Comparison of ENCODE assay signal across 13 cellular contexts in the genomic region with DNA sequence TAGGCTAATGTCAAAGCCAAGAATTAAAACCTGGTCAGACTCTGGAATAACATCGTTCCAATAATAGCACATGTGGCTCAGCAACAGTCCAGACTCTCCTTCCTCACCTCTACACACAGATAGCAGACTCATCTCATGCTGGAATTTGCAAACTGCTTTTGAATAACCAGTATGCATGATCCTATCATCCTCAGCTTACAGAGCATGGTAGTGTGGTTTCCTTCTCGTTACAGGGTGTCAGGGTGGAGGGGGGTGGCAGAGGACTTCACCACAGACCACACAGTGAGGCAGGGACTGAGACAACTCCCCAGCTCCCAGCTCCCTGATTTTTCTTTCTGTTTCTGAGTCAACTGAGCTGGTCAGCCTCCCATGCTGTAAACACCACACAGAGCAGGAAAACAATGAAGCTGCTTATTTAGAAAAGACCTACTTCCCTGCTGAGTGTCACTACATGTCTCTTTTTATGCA.
DNase-seq lines count a peak whose midpoint lies in the region; ATAC-seq lines count a peak whose summit lies in the region.
"Had no signal": no experiment of that assay in that cellular context is flagged by ENCODE, and none has a peak within 500 bp of the region (broad histone marks: within the 10 kb centered on the region; RNA-seq: fewer than 3 reads in every experiment).

No MANE protein-coding gene starts in this region.

- intact Hi-C loops in CD4-positive, alpha-beta memory T cell (cut with micrococcal nuclease), result no loop called here

- no peaks in the 10 kb centered on the region for H3K9me3 ChIP-seq in CD4-positive, alpha-beta memory T cell (ENCODE audit: control insufficient read depth in 1 of 2, low read length in 2 of 2)
- H3K9me3 ChIP-seq: adrenal gland, ovary had no signal

- H3K27ac Mint-ChIP-seq in CD4-positive, alpha-beta memory T cell, result no peak overlapping the region
- H3K27ac Mint-ChIP-seq: activated CD8-positive, alpha-beta T cell treated with anti-CD3 and anti-CD28 coated beads for 36 hours had no signal

- ATAC-seq in GM18907 (IDR thresholded peaks at IDR 0.05; ENCODE audit: unreplicated experiment), result no peak
- ATAC-seq in HG03520 (IDR thresholded peaks at IDR 0.05; ENCODE audit: unreplicated experiment), result no peak
- ATAC-seq: activated CD8-positive, alpha-beta T cell treated with anti-CD3 and anti-CD28 coated beads for 36 hours had no signal

- H3K27ac ChIP-seq in caudate nucleus (ENCODE audit: low read depth, low read length), result peak overlapping the region; percentile 77
- no peak overlapping the region for H3K27ac ChIP-seq in CD4-positive, alpha-beta memory T cell (ENCODE audit: low read depth, low read length)
- H3K27ac ChIP-seq: adrenal gland, ovary had no signal

- H3K36me3 ChIP-seq in CD4-positive, alpha-beta memory T cell (ENCODE audit: insufficient read depth, low read length), result no peaks in the 10 kb centered on the region
- H3K36me3 ChIP-seq: adrenal gland, ovary had no signal

- DNase-seq in Ammon's horn (ENCODE audit: low spot score), result peak; percentile 73
- peak; percentile 89 for DNase-seq in M059J (ENCODE audit: low read depth)
- DNase-seq in caudate nucleus (lab: John Stamatoyannopoulos, UW), result peak in 12 of 61 donors; percentile 1 to 19 (median 6)
- DNase-seq in midbrain (lab: John Stamatoyannopoulos, UW), result peak; percentile 47
- no peak for DNase-seq in dedifferentiated amniotic fluid mesenchymal stem cell (ENCODE audit: extremely low spot score)
- no peak for DNase-seq in CD4-positive, alpha-beta memory T cell
- DNase-seq: activated CD8-positive, alpha-beta T cell treated with anti-CD3 and anti-CD28 coated beads for 36 hours; adrenal gland; kidney; ovary; SW 1271 had no signal

- CTCF ChIA-PET in CD4-positive, alpha-beta memory T cell (lab: Charles Lee; ENCODE audit: partially characterized antibody), result no interaction called here

- no peaks in the 10 kb centered on the region for H3K36me3 Mint-ChIP-seq in CD4-positive, alpha-beta memory T cell

- POLR2A ChIA-PET in CD4-positive, alpha-beta memory T cell (lab: Charles Lee; ENCODE audit: partially characterized antibody), result no interaction called here

- H3K4me1 ChIP-seq in CD4-positive, alpha-beta memory T cell (ENCODE audit: insufficient read depth, low read length), result no peaks in the 10 kb centered on the region
- H3K4me1 ChIP-seq: adrenal gland had no signal

- H3K4me1 Mint-ChIP-seq in CD4-positive, alpha-beta memory T cell, result peaks cover 0 to 2% (median 0%) of the 10 kb centered on the region in 4 donors

- H3K9me3 Mint-ChIP-seq in CD4-positive, alpha-beta memory T cell, result no peaks in the 10 kb centered on the region
- H3K9me3 Mint-ChIP-seq: activated CD8-positive, alpha-beta T cell treated with anti-CD3 and anti-CD28 coated beads for 36 hours had no signal

- H3K4me3 ChIP-seq in CD4-positive, alpha-beta memory T cell (ENCODE audit: low read length in 2 of 2), result no peak overlapping the region
- H3K4me3 ChIP-seq: adrenal gland, ovary had no signal

- no peaks in the 10 kb centered on the region for H3K27me3 ChIP-seq in CD4-positive, alpha-beta memory T cell (ENCODE audit: insufficient read depth, low read length)
- H3K27me3 ChIP-seq: adrenal gland, ovary had no signal

- no peak overlapping the region for H3K4me3 Mint-ChIP-seq in CD4-positive, alpha-beta memory T cell
- H3K4me3 Mint-ChIP-seq: activated CD8-positive, alpha-beta T cell treated with anti-CD3 and anti-CD28 coated beads for 36 hours had no signal

- H3K27me3 Mint-ChIP-seq in CD4-positive, alpha-beta memory T cell, result peaks cover 0 to 4% of the 10 kb centered on the region in 2 donors
- H3K27me3 Mint-ChIP-seq: activated CD8-positive, alpha-beta T cell treated with anti-CD3 and anti-CD28 coated beads for 36 hours had no signal

Comparison
In these comparisons a context has a peak if more than half of its experiments do, and no peak if none do; other contexts are left out.
1. DNase-seq: peak in Ammon's horn (single experiment), M059J (single experiment) and midbrain (single experiment); none in dedifferentiated amniotic fluid mesenchymal stem cell (single experiment) and CD4-positive, alpha-beta memory T cell (0 of 5).